In genomic region chrX:86044210-86044609, GRCh38 we compare ENCODE assay signal across 2 cellular contexts.
TF ChIP-seq lines count a peak whose summit lies in the region.

No MANE protein-coding gene starts in this region.

TF ChIP-seq in HepG2, 621 proteins besides CTCF, POLR2A, EP300 and RAD21:
- TF ChIP-seq ZNF513 (CRISPR knock-in tag; conservative IDR thresholded peaks at IDR 0.05) (no peak), RXRA (CRISPR knock-in tag; IDR thresholded peaks at IDR 0.05) (no peak), ZNF281 (CRISPR knock-in tag; IDR thresholded peaks at IDR 0.05; ENCODE audit: borderline replicate concordance) (no peak), ZNF557 (CRISPR knock-in tag; IDR thresholded peaks at IDR 0.05) (no peak), HNRNPLL (IDR thresholded peaks at IDR 0.05; ENCODE audit: low read depth, low read length, poor library complexity, severe bottlenecking) (no peak), MAFK (conservative IDR thresholded peaks at IDR 0.05 in 1 of 2, IDR thresholded peaks at IDR 0.05 in 1 of 2; ENCODE audit: low read length in 2 of 2) (peak; percentile 59 to 82; a peak in 3 of 4 replicates), MAFF (IDR thresholded peaks at IDR 0.05; ENCODE audit: low read depth, low read length) (peak; percentile 75), KDM1A (CRISPR knock-in tag; IDR thresholded peaks at IDR 0.05) (no peak), KAT7 (CRISPR knock-in tag; IDR thresholded peaks at IDR 0.05; ENCODE audit: borderline replicate concordance) (no peak)

TF ChIP-seq in IMR-90, 13 proteins besides CTCF, POLR2A, EP300 and RAD21:
- TF ChIP-seq MAFK (IDR thresholded peaks at IDR 0.05; ENCODE audit: low read depth, low read length) (peak; percentile 85), MXI1 (IDR thresholded peaks at IDR 0.05; ENCODE audit: borderline replicate concordance, low read depth, low read length) (no peak)
